8 cellular contexts compared by ENCODE assay signal in genomic region chr17:10198509-10199249, GRCh38. TPM values are rescaled to one million over a fixed set of nuclear protein-coding genes. Genes with fewer than 3 reads are reported as not detected.
DNase-seq lines count a peak whose midpoint lies in the region; ATAC-seq and TF ChIP-seq lines count a peak whose summit lies in the region.

Gene GAS7 (minus strand): TSS chr17:10198606.

- H3K79me2 ChIP-seq in smooth muscle cell (ENCODE audit: low read depth): peaks cover 51% of the 10 kb centered on the region

- CTCF ChIA-PET in A673 (lab: Charles Lee): interaction anchor here (0.6 kb wide), 1 partner anchor 1445 kb away, joined by 7 read pairs; no protein-coding TSS in a partner anchor

- 2% methylated on average over 36 of the region's 86 CpGs for WGBS in smooth muscle cell (ENCODE audit: low lambda C conversion rate)

- H3K27ac ChIP-seq in A673 (ENCODE audit: low read depth, low read length, poor library complexity, severe bottlenecking): no peak within 1 kb of the TSS
- peak within 1 kb of the TSS; percentile 59 for H3K27ac ChIP-seq in smooth muscle cell (ENCODE audit: low read depth)

- H3K27me3 ChIP-seq in A673 (replicated peaks; ENCODE audit: insufficient read depth, low read depth, low read length, poor library complexity) (peaks cover 21% of the 10 kb centered on the region), smooth muscle cell (ENCODE audit: low read depth) (no peaks in the 10 kb centered on the region)

- H3K36me3 ChIP-seq in A673 (ENCODE audit: insufficient read depth, low read length, poor library complexity, severe bottlenecking) (no peaks in the 10 kb centered on the region), smooth muscle cell (ENCODE audit: low read depth) (no peaks in the 10 kb centered on the region)

- peaks cover 27% of the 10 kb centered on the region for H3F3A ChIP-seq in smooth muscle cell (ENCODE audit: low read depth)

- intact Hi-C loops in A673 (cut with micrococcal nuclease; ENCODE audit: unreplicated experiment): no loop called here

- peak within 1 kb of the TSS; percentile 87 for H2AFZ ChIP-seq in smooth muscle cell (ENCODE audit: low read depth)

- DNase-seq in A673 (ENCODE audit: low spot score): peak; percentile 63
- DNase-seq in GM19238 (ENCODE audit: insufficient read length, low spot score): peak; percentile 52
- DNase-seq in NCI-H82 treated with DMSO at 0.1 percent for 48 hours (lab: John Stamatoyannopoulos, UW; ENCODE audit: unreplicated experiment): peak; percentile 18
- peak; percentile 72 for DNase-seq in astrocyte of the hippocampus (ENCODE audit: low read depth, low spot score)
- peak; percentile 94 for DNase-seq in iPS-NIHi11 (ENCODE audit: low spot score)
- peak; percentile 74 for DNase-seq in smooth muscle cell (lab: John Stamatoyannopoulos, UW; ENCODE audit: unreplicated experiment)
- DNase-seq in NCI-H1417 (lab: John Stamatoyannopoulos, UW): no peak

- TF ChIP-seq CTCF in A673 (conservative IDR thresholded peaks at IDR 0.05; ENCODE audit: low read depth, low read length) (no peak), smooth muscle cell (IDR thresholded peaks at IDR 0.05; ENCODE audit: borderline replicate concordance, insufficient read depth, poor library complexity, severe bottlenecking) (no peak)

- peak within 1 kb of the TSS; percentile 86 for H3K4me2 ChIP-seq in smooth muscle cell

- no peak for ATAC-seq in GM21717 (IDR thresholded peaks at IDR 0.05; ENCODE audit: unreplicated experiment)

- H3K9me3 ChIP-seq in A673 (ENCODE audit: low read depth, low read length, poor library complexity, severe bottlenecking) (peaks cover 6% of the 10 kb centered on the region), smooth muscle cell (replicated peaks; ENCODE audit: low read depth) (no peaks in the 10 kb centered on the region)

- H3K9ac ChIP-seq in smooth muscle cell (ENCODE audit: low read depth): peak within 1 kb of the TSS; percentile 76

- no TSS peak for BruUV-seq in A673 (replicated peaks; lab: Mats Ljungman, UMichigan)

- H3K4me3 ChIP-seq in A673 (ENCODE audit: low read depth, low read length, poor library complexity, severe bottlenecking): peak within 1 kb of the TSS; percentile 49
- H3K4me3 ChIP-seq in smooth muscle cell: peak within 1 kb of the TSS; percentile 93

- peaks cover 37% of the 10 kb centered on the region for H4K20me1 ChIP-seq in smooth muscle cell (ENCODE audit: low read depth)

- POLR2A ChIA-PET in A673 (lab: Charles Lee; ENCODE audit: low non-redundant PET): interaction anchor here (0.7 kb wide), 1 partner anchor 187 kb away, joined by 12 read pairs; no protein-coding TSS in a partner anchor

- H3K4me1 ChIP-seq in A673 (ENCODE audit: insufficient read depth, low read length, poor library complexity, severe bottlenecking) (peaks cover 5% of the 10 kb centered on the region), smooth muscle cell (ENCODE audit: low read depth) (peaks cover 3% of the 10 kb centered on the region)

RNA-seq across cellular contexts. Expression of gene GAS7, which starts in this region (rescaled TPM):
- total RNA-seq in A673 (2021) (2.3 and 2.8 TPM in 2 replicates), smooth muscle cell (103 and 127 TPM in 2 replicates)
- polyA plus RNA-seq in smooth muscle cell: 73.9 and 86.8 TPM in 2 replicates

Comparison
In these comparisons a context has a peak if more than half of its experiments do, and no peak if none do; other contexts are left out.
1. RNA of gene GAS7 (total RNA-seq): 103 to 127 TPM in smooth muscle cell; 2.3 to 2.8 TPM in A673; every median in the first group is over 10 times any median in the second.
2. DNase-seq: peak in A673 (single experiment), GM19238 (single experiment), NCI-H82 treated with DMSO at 0.1 percent for 48 hours (single experiment), astrocyte of the hippocampus (single experiment), iPS-NIHi11 (single experiment) and smooth muscle cell (single experiment); none in NCI-H1417 (0 of 3).